Comparison of ENCODE assay signal across 1 cellular context in the genomic region with DNA sequence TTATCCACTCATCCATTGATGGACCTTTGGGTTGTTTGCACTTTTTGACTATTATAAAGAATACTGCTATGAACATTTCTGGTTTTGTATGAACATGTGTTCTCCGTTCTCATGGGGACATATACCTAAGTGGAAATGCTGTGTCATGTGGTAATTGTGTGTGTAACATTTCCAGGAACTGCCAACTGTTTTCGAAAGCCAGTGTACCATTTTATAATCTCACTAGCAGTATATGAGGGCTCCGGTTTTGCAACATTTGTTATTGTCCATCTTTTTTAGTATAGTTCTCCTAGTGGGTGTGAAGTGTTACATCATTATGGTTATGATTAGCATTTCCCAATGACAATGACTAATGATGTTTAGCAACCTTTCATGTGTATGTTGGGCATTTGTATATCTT.
TF ChIP-seq lines count a peak whose summit lies in the region.

No MANE protein-coding gene starts in this region.

TF ChIP-seq in K562, 482 proteins besides CTCF, POLR2A, EP300 and RAD21 (continued from another document):
- TF ChIP-seq ZNF518B (CRISPR knock-in tag; IDR thresholded peaks at IDR 0.05): no peak
- no peak for TF ChIP-seq ZNF589 (CRISPR knock-in tag; IDR thresholded peaks at IDR 0.05; ENCODE audit: low read depth)
- no peak for TF ChIP-seq ZNF217 (CRISPR knock-in tag; IDR thresholded peaks at IDR 0.05)
- no peak for TF ChIP-seq NCOA4 (IDR thresholded peaks at IDR 0.05; ENCODE audit: partially characterized antibody)
- no peak for TF ChIP-seq E4F1 (CRISPR knock-in tag; IDR thresholded peaks at IDR 0.05; ENCODE audit: borderline replicate concordance)
- TF ChIP-seq C11orf30 (IDR thresholded peaks at IDR 0.05; ENCODE audit: low read depth): peak; percentile 67
- TF ChIP-seq, protein P1, sequence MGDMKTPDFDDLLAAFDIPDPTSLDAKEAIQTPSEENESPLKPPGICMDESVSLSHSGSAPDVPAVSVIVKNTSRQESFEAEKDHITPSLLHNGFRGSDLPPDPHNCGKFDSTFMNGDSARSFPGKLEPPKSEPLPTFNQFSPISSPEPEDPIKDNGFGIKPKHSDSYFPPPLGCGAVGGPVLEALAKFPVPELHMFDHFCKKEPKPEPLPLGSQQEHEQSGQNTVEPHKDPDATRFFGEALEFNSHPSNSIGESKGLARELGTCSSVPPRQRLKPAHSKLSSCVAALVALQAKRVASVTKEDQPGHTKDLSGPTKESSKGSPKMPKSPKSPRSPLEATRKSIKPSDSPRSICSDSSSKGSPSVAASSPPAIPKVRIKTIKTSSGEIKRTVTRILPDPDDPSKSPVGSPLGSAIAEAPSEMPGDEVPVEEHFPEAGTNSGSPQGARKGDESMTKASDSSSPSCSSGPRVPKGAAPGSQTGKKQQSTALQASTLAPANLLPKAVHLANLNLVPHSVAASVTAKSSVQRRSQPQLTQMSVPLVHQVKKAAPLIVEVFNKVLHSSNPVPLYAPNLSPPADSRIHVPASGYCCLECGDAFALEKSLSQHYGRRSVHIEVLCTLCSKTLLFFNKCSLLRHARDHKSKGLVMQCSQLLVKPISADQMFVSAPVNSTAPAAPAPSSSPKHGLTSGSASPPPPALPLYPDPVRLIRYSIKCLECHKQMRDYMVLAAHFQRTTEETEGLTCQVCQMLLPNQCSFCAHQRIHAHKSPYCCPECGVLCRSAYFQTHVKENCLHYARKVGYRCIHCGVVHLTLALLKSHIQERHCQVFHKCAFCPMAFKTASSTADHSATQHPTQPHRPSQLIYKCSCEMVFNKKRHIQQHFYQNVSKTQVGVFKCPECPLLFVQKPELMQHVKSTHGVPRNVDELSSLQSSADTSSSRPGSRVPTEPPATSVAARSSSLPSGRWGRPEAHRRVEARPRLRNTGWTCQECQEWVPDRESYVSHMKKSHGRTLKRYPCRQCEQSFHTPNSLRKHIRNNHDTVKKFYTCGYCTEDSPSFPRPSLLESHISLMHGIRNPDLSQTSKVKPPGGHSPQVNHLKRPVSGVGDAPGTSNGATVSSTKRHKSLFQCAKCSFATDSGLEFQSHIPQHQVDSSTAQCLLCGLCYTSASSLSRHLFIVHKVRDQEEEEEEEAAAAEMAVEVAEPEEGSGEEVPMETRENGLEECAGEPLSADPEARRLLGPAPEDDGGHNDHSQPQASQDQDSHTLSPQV (IDR thresholded peaks at IDR 0.05): peak; percentile 79
- TF ChIP-seq NCOA1 (IDR thresholded peaks at IDR 0.05; ENCODE audit: low read depth): no peak
- no peak for TF ChIP-seq ETS2 (tag; IDR thresholded peaks at IDR 0.05; ENCODE audit: borderline replicate concordance, poor library complexity, severe bottlenecking)
- TF ChIP-seq ZNF133 (CRISPR knock-in tag; IDR thresholded peaks at IDR 0.05): no peak
- TF ChIP-seq MEIS2 (IDR thresholded peaks at IDR 0.05; ENCODE audit: partially characterized antibody): peak; percentile 81
- TF ChIP-seq TRIM24 (IDR thresholded peaks at IDR 0.05): peak; percentile 92 to 97
- TF ChIP-seq ARHGAP35 (IDR thresholded peaks at IDR 0.05; ENCODE audit: partially characterized antibody): no peak
- TF ChIP-seq SP1 (CRISPR knock-in tag; IDR thresholded peaks at IDR 0.05): no peak
- peak; percentile 25; the same call in 1 of the 2 replicates for TF ChIP-seq MAFF (IDR thresholded peaks at IDR 0.05; ENCODE audit: low read length)
TF ChIP-seq in K562: peak in this region for 22.
